Comparison of ENCODE assay signal across 1 cellular context in genomic region chr2:20205915-20206524, GRCh38.
TF ChIP-seq lines count a peak whose summit lies in the region.

No MANE protein-coding gene starts in this region.

TF ChIP-seq in SK-N-SH treated with all-trans-retinoic acid at 6 μM for 48 hours, 23 proteins besides CTCF, POLR2A, EP300 and RAD21:
- TF ChIP-seq CSDC2 (CRISPR knock-in tag; IDR thresholded peaks at IDR 0.05) (no peak), TCF4 (CRISPR knock-in tag; IDR thresholded peaks at IDR 0.05; ENCODE audit: borderline replicate concordance) (no peak), CREB5 (CRISPR knock-in tag; IDR thresholded peaks at IDR 0.05; ENCODE audit: low read depth) (no peak), ZFP3 (CRISPR knock-in tag; IDR thresholded peaks at IDR 0.05) (no peak)
TF ChIP-seq in SK-N-SH treated with all-trans-retinoic acid at 6 μM for 48 hours: peak in this region for 0.
